In genomic region chr10:34768261-34768971, GRCh38 we compare ENCODE assay signal across 9 cellular contexts. TPM values are rescaled to one million over a fixed set of nuclear protein-coding genes. Genes with fewer than 3 reads are reported as not detected.
A peak's percentile ranks its signal among the peaks of the same experiment; 100 is the strongest.
DNase-seq lines count a peak whose midpoint lies in the region; ATAC-seq, FAIRE-seq and TF ChIP-seq lines count a peak whose summit lies in the region.
"Had no signal": no experiment of that assay in that cellular context is flagged by ENCODE, and none has a peak within 500 bp of the region (broad histone marks: within the 10 kb centered on the region; RNA-seq: fewer than 3 reads in every experiment).

No MANE protein-coding gene starts in this region.

- H3K9me3 ChIP-seq in liver (ENCODE audit: control insufficient read depth in 4 of 4, low read length in 3 of 4) (no peaks in the 10 kb centered on the region), HepG2 (ENCODE audit: low read length) (no peaks in the 10 kb centered on the region), mucosa of descending colon (no peaks in the 10 kb centered on the region)

- no peak overlapping the region for H2AFZ ChIP-seq in HepG2 (ENCODE audit: low read length)

- H3K4me3 ChIP-seq in liver (ENCODE audit: low read depth in 1 of 3, low read length in 3 of 3) (no peak overlapping the region), HepG2 (replicated peaks in 1 of 3; ENCODE audit: insufficient read depth in 1 of 3, low read depth in 2 of 3, low read length in 3 of 3) (no peak overlapping the region), mucosa of descending colon (no peak overlapping the region)

- H3K36me3 ChIP-seq in liver (ENCODE audit: control insufficient read depth in 4 of 4, insufficient read depth in 3 of 4, low read depth in 1 of 4, low read length in 3 of 4) = no peaks in the 10 kb centered on the region
- no peaks in the 10 kb centered on the region for H3K36me3 ChIP-seq in HepG2 (replicated peaks in 1 of 2; ENCODE audit: control insufficient read depth in 1 of 2, insufficient read depth in 2 of 2, low read length in 2 of 2)
- H3K36me3 ChIP-seq in mucosa of descending colon (ENCODE audit: low read depth) = no peaks in the 10 kb centered on the region

- POLR2A ChIA-PET in HepG2 (lab: Yijun Ruan, JAX) = no interaction called here

- peaks cover 84% of the 10 kb centered on the region for H3K79me2 ChIP-seq in HepG2 (ENCODE audit: insufficient read depth, low read length)

- TF ChIP-seq CTCF in liver (IDR thresholded peaks at IDR 0.05; ENCODE audit: low read depth, low read length, missing input control) (no peak), HepG2 (CRISPR knock-in tag; IDR thresholded peaks at IDR 0.05) (no peak), endothelial cell (IDR thresholded peaks at IDR 0.05; ENCODE audit: unreplicated experiment) (no peak), mucosa of descending colon (IDR thresholded peaks at IDR 0.05) (no peak)

- TF ChIP-seq EP300 in HepG2 (IDR thresholded peaks at IDR 0.05; ENCODE audit: low read depth in 2 of 2, low read length in 2 of 2) (no peak), HepG2 (CRISPR knock-in tag; IDR thresholded peaks at IDR 0.05; ENCODE audit: borderline replicate concordance) (no peak)

- TF ChIP-seq POLR2A in HepG2 (IDR thresholded peaks at IDR 0.05; ENCODE audit: insufficient read depth in 1 of 2, low read depth in 2 of 2, low read length in 2 of 2) = no peak

- H3K27me3 Mint-ChIP-seq in endothelial cell (ENCODE audit: unreplicated experiment) = peaks cover 2% of the 10 kb centered on the region

- ATAC-seq in HepG2 (no peak), mucosa of descending colon (peak; percentile 99), HG02870 (IDR thresholded peaks at IDR 0.05; ENCODE audit: unreplicated experiment) (no peak), GM18873 (IDR thresholded peaks at IDR 0.05; ENCODE audit: low FRiP score, unreplicated experiment) (no peak)

- WGBS in liver = 65% methylated on average over 15 of the region's 15 CpGs
- 95% methylated on average over 15 of the region's 15 CpGs for WGBS in HepG2 (ENCODE audit: low lambda C conversion rate)

- no peak overlapping the region for H3K27ac ChIP-seq in liver (ENCODE audit: low read depth in 1 of 2, low read length in 2 of 2)
- no peak overlapping the region for H3K27ac ChIP-seq in HepG2 (ENCODE audit: extremely low read length, insufficient read depth, low read length)

- BruUV-seq in HepG2 (replicated peaks; lab: Mats Ljungman, UMichigan) = no TSS peak

- peaks cover 23% of the 10 kb centered on the region for H4K20me1 ChIP-seq in HepG2 (ENCODE audit: insufficient read depth, low read length)

- H3K4me1 ChIP-seq in liver (ENCODE audit: control insufficient read depth in 4 of 4, insufficient read depth in 4 of 4, low read length in 3 of 4) (peaks cover 2 to 19% (median 7%) of the 10 kb centered on the region in 4 donors), HepG2 (ENCODE audit: insufficient read depth, low read length) (peaks cover 42% of the 10 kb centered on the region), mucosa of descending colon (ENCODE audit: low read depth) (peaks cover 8% of the 10 kb centered on the region)

- TF ChIP-seq RAD21 in liver (IDR thresholded peaks at IDR 0.05) (peak; percentile 34 to 51), HepG2 (CRISPR knock-in tag; IDR thresholded peaks at IDR 0.05) (no peak)

- peaks cover 4% of the 10 kb centered on the region for H3K36me3 Mint-ChIP-seq in endothelial cell (ENCODE audit: low read depth, unreplicated experiment)

- no peak for FAIRE-seq in HepG2 (lab: Jason Lieb, UNC)

- peak overlapping the region; percentile 17 for H3K4me3 Mint-ChIP-seq in endothelial cell (ENCODE audit: unreplicated experiment)

- peak overlapping the region; percentile 4 for H3K27ac Mint-ChIP-seq in endothelial cell (ENCODE audit: unreplicated experiment)

- DNase-seq in HepG2 (ENCODE audit: low spot score) (no peak), endothelial cell (ENCODE audit: low spot score) (no peak), mucosa of descending colon (peak; percentile 88 to 89 (median 88)), NCI-H1048 (lab: John Stamatoyannopoulos, UW) (no peak), dedifferentiated amniotic fluid mesenchymal stem cell (ENCODE audit: extremely low spot score) (no peak)
- DNase-seq: T-helper 9 cell had no signal

- H3K4me1 Mint-ChIP-seq in endothelial cell (ENCODE audit: unreplicated experiment) = peaks cover 44% of the 10 kb centered on the region

- H3K27me3 ChIP-seq in liver (ENCODE audit: control insufficient read depth in 4 of 4, insufficient read depth in 4 of 4, low read length in 3 of 4) (no peaks in the 10 kb centered on the region), HepG2 (ENCODE audit: control insufficient read depth in 1 of 2, insufficient read depth in 2 of 2, low read length in 2 of 2) (no peaks in the 10 kb centered on the region)

- no peaks in the 10 kb centered on the region for H3K9me3 Mint-ChIP-seq in endothelial cell (ENCODE audit: unreplicated experiment)

- H3K9ac ChIP-seq in liver (ENCODE audit: low read depth in 1 of 2, low read length in 2 of 2) (no peak overlapping the region), HepG2 (ENCODE audit: insufficient read depth, low read depth, low read length) (no peak overlapping the region)

- H3K4me2 ChIP-seq in HepG2 (ENCODE audit: low read depth, low read length) = no peak overlapping the region

- in situ Hi-C loops in HepG2 (cut with HindIII; ENCODE audit: extremely low pct_ligation_motif_present, low pct_unique_long_range_greater_than_20kb) = no loop called here

- intact Hi-C loops in HepG2 (cut with micrococcal nuclease; ENCODE audit: unreplicated experiment) = no loop called here
- intact Hi-C loops in mucosa of descending colon (cut with DNase I, micrococcal nuclease) = no loop called here

- CTCF ChIA-PET in HepG2 (lab: Yijun Ruan, JAX; ENCODE audit: low intra/inter-chr PET ratio, low total read pairs) = no interaction called here

TF ChIP-seq in liver, 16 proteins besides CTCF, POLR2A, EP300 and RAD21 (continues in another document):
- TF ChIP-seq RXRA (IDR thresholded peaks at IDR 0.05) (peak; percentile 31 to 50), HNF4G (IDR thresholded peaks at IDR 0.05) (no peak), YY1 (IDR thresholded peaks at IDR 0.05) (peak; percentile 70), NR2F2 (IDR thresholded peaks at IDR 0.05) (no peak), GABPA (IDR thresholded peaks at IDR 0.05 in 1 of 2, conservative IDR thresholded peaks at IDR 0.05 in 1 of 2) (no peak), TAF1 (conservative IDR thresholded peaks at IDR 0.05) (no peak), FOXA1 (IDR thresholded peaks at IDR 0.05) (no peak)

TF ChIP-seq in HepG2, 621 proteins besides CTCF, POLR2A, EP300 and RAD21 (continues in another document):
- TF ChIP-seq TEAD3 (CRISPR knock-in tag; optimal IDR thresholded peaks at IDR 0.05; ENCODE audit: borderline replicate concordance) (no peak), E2F5 (CRISPR knock-in tag; conservative IDR thresholded peaks at IDR 0.05) (no peak), TSC22D2 (CRISPR knock-in tag; IDR thresholded peaks at IDR 0.05; ENCODE audit: borderline replicate concordance) (no peak), ZBTB25 (CRISPR knock-in tag; IDR thresholded peaks at IDR 0.05) (no peak), DDIT3 (CRISPR knock-in tag; IDR thresholded peaks at IDR 0.05) (no peak)

RNA-seq across cellular contexts. Expression of gene PARD3, which starts 46.7 kb away (rescaled TPM):
- total RNA-seq in liver = 10 to 100 TPM; 13.3 to 43.8 TPM
- 10 to 100 TPM; 12.3 to 13.7 TPM for polyA plus RNA-seq in liver
- 60.0 and 67.5 TPM in 2 replicates for total RNA-seq in HepG2 (2016; rRNA removed; fragmentation: Illumina TruSeq; extraction: Trizol)
- 20.8 and 27.4 TPM in 2 replicates for total RNA-seq in HepG2 (2016; cell fraction: cytosol; rRNA removed; fragmentation: Illumina TruSeq; extraction: Trizol; ENCODE audit: low read depth)
- total RNA-seq in HepG2 (2016; cell fraction: insoluble cytoplasmic fraction; rRNA removed; fragmentation: Illumina TruSeq; extraction: Trizol) = 57.8 and 62.9 TPM in 2 replicates
- total RNA-seq in HepG2 (2016; cell fraction: membrane; rRNA removed; fragmentation: Illumina TruSeq; extraction: Trizol) = 40.7 and 46.4 TPM in 2 replicates
- total RNA-seq in HepG2 (2016; cell fraction: nucleus; rRNA removed; fragmentation: Illumina TruSeq; extraction: Trizol) = 55.2 and 61.4 TPM in 2 replicates
- 37.5 and 40.9 TPM in 2 replicates for polyA plus RNA-seq in HepG2 (2011; rRNA removed)
- 27.2 and 36.6 TPM in 2 replicates for polyA plus RNA-seq in HepG2 (2011; cell fraction: cytosol; rRNA removed)
- polyA plus RNA-seq in HepG2 (2011; cell fraction: nucleus; rRNA removed) = 20.7 and 21.3 TPM in 2 replicates
- 42.8 and 43.8 TPM in 2 replicates for polyA plus RNA-seq in HepG2 (2012)
- polyA plus RNA-seq in HepG2 (2016; cell fraction: cytosol; fragmentation: Illumina TruSeq; extraction: Trizol; ENCODE audit: low read depth) = 4.9 and 5.9 TPM in 2 replicates
- polyA plus RNA-seq in HepG2 (2016; cell fraction: insoluble cytoplasmic fraction; fragmentation: Illumina TruSeq; extraction: Trizol; ENCODE audit: low read depth) = 56.4 and 57.9 TPM in 2 replicates
- 15.4 and 16.9 TPM in 2 replicates for polyA plus RNA-seq in HepG2 (2016; cell fraction: membrane; fragmentation: Illumina TruSeq; extraction: Trizol; ENCODE audit: low read depth)
- 37.3 and 39.6 TPM in 2 replicates for polyA plus RNA-seq in HepG2 (2016; cell fraction: nucleus; fragmentation: Illumina TruSeq; extraction: Trizol; ENCODE audit: insufficient read depth, low read depth)
- 26.7 and 51.8 TPM in 2 replicates for polyA minus RNA-seq in HepG2 (2011; rRNA and poly(A)+ RNA removed; ENCODE audit: low replicate concordance)
- 41.1 and 45.4 TPM in 2 replicates for polyA minus RNA-seq in HepG2 (2011; cell fraction: cytosol; rRNA and poly(A)+ RNA removed)
- polyA minus RNA-seq in HepG2 (2011; cell fraction: nucleus; rRNA and poly(A)+ RNA removed) = 106 and 138 TPM in 2 replicates
- 35.2 TPM for total RNA-seq in endothelial cell (ENCODE audit: unreplicated experiment)
- total RNA-seq in mucosa of descending colon = 10 to 100 TPM; 39.5 to 87.9 (median 47.0) TPM

Comparison
In these comparisons a context has a peak if more than half of its experiments do, and no peak if none do; other contexts are left out.
1. DNase-seq: peak in mucosa of descending colon (3 of 3); none in HepG2 (single experiment), endothelial cell (single experiment), NCI-H1048 (single experiment) and dedifferentiated amniotic fluid mesenchymal stem cell (single experiment).